In genomic region chr2:230678451-230678850, GRCh38 we compare ENCODE assay signal across 1 cellular context.
TF ChIP-seq lines count a peak whose summit lies in the region.

No MANE protein-coding gene starts in this region.

TF ChIP-seq in WTC11, 78 proteins besides CTCF, POLR2A, EP300 and RAD21 (continued from another document):
- no peak for TF ChIP-seq FOXP4 (CRISPR knock-in tag; IDR thresholded peaks at IDR 0.05)
